In the genomic region with DNA sequence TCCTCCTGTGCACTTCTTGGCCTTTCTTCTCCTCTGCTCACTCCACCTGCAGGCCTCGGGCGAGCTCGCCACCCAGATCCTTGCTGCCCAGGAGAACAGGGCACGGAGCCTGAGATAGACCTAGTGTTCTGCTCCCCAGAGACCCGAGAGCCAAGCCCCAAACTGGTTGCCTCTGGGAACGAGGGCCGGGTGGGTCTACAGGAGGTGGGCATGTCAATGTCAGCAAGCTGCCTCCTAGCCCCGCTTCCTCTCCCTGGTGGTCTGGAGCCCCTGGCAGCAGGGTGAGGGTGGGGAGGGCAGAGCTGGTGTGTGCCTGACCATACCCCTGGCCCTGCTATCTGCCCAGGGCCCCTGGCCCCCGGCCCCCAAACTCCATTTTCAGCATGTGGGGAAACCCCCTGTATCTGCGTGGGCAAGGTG, we compare ENCODE assay signal across 2 cellular contexts.
TF ChIP-seq lines count a peak whose summit lies in the region.

No MANE protein-coding gene starts in this region.

TF ChIP-seq in HCT116, 20 proteins besides CTCF, POLR2A, EP300 and RAD21 (continued from another document):
- TF ChIP-seq ZNF274 (IDR thresholded peaks at IDR 0.05; ENCODE audit: low read depth, low read length) (no peak), EZH2 (IDR thresholded peaks at IDR 0.05) (no peak)
- TF ChIP-seq, protein P1, sequence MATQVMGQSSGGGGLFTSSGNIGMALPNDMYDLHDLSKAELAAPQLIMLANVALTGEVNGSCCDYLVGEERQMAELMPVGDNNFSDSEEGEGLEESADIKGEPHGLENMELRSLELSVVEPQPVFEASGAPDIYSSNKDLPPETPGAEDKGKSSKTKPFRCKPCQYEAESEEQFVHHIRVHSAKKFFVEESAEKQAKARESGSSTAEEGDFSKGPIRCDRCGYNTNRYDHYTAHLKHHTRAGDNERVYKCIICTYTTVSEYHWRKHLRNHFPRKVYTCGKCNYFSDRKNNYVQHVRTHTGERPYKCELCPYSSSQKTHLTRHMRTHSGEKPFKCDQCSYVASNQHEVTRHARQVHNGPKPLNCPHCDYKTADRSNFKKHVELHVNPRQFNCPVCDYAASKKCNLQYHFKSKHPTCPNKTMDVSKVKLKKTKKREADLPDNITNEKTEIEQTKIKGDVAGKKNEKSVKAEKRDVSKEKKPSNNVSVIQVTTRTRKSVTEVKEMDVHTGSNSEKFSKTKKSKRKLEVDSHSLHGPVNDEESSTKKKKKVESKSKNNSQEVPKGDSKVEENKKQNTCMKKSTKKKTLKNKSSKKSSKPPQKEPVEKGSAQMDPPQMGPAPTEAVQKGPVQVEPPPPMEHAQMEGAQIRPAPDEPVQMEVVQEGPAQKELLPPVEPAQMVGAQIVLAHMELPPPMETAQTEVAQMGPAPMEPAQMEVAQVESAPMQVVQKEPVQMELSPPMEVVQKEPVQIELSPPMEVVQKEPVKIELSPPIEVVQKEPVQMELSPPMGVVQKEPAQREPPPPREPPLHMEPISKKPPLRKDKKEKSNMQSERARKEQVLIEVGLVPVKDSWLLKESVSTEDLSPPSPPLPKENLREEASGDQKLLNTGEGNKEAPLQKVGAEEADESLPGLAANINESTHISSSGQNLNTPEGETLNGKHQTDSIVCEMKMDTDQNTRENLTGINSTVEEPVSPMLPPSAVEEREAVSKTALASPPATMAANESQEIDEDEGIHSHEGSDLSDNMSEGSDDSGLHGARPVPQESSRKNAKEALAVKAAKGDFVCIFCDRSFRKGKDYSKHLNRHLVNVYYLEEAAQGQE (IDR thresholded peaks at IDR 0.05; ENCODE audit: low read depth): no peak

TF ChIP-seq in WTC11, 78 proteins besides CTCF, POLR2A, EP300 and RAD21 (continued from another document):
- TF ChIP-seq PREB (CRISPR knock-in tag; IDR thresholded peaks at IDR 0.05; ENCODE audit: borderline replicate concordance) (no peak), GABPB1 (CRISPR knock-in tag; IDR thresholded peaks at IDR 0.05) (no peak), ZNF416 (CRISPR knock-in tag; IDR thresholded peaks at IDR 0.05) (no peak), ZNF232 (CRISPR knock-in tag; IDR thresholded peaks at IDR 0.05) (no peak)
- TF ChIP-seq, protein P2, sequence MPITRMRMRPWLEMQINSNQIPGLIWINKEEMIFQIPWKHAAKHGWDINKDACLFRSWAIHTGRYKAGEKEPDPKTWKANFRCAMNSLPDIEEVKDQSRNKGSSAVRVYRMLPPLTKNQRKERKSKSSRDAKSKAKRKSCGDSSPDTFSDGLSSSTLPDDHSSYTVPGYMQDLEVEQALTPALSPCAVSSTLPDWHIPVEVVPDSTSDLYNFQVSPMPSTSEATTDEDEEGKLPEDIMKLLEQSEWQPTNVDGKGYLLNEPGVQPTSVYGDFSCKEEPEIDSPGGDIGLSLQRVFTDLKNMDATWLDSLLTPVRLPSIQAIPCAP (CRISPR knock-in tag; IDR thresholded peaks at IDR 0.05): no peak
- TF ChIP-seq, protein P3, sequence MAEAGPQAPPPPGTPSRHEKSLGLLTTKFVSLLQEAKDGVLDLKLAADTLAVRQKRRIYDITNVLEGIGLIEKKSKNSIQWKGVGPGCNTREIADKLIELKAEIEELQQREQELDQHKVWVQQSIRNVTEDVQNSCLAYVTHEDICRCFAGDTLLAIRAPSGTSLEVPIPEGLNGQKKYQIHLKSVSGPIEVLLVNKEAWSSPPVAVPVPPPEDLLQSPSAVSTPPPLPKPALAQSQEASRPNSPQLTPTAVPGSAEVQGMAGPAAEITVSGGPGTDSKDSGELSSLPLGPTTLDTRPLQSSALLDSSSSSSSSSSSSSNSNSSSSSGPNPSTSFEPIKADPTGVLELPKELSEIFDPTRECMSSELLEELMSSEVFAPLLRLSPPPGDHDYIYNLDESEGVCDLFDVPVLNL (CRISPR knock-in tag; IDR thresholded peaks at IDR 0.05; ENCODE audit: borderline replicate concordance, low read depth): no peak
